In genomic region chr7:103988468-103989199, GRCh38 we compare ENCODE assay signal across 8 cellular contexts. TPM values are rescaled to one million over a fixed set of nuclear protein-coding genes. Genes with fewer than 3 reads are reported as not detected.
DNase-seq lines count a peak whose midpoint lies in the region; ATAC-seq and TF ChIP-seq lines count a peak whose summit lies in the region.

No MANE protein-coding gene starts in this region.

- H3K4me1 Mint-ChIP-seq in activated naive CD4-positive, alpha-beta T cell treated with anti-CD3 and anti-CD28 coated beads, Interleukin-2, amount 50 U/mL, for 24 hours, result peaks cover 7% of the 10 kb centered on the region
- H3K4me1 Mint-ChIP-seq in activated naive CD4-positive, alpha-beta T cell treated with anti-CD3 and anti-CD28 coated beads for 36 hours (ENCODE audit: low read depth), result peaks cover 10% of the 10 kb centered on the region
- peaks cover 6% of the 10 kb centered on the region for H3K4me1 Mint-ChIP-seq in activated T-helper 2 cell treated with anti-CD3 and anti-CD28 coated beads, Interferon-gamma antibody, Interleukin-2, Interleukin-4, amounts not matched to agents 10 μg/mL and 5 μg/mL and 100 μg/mL, durations not matched to agents 14 hours and 24 hours and 36 hours (ENCODE audit: low read depth)

- H3K36me3 ChIP-seq in tibial artery (no peaks in the 10 kb centered on the region), ascending aorta (no peaks in the 10 kb centered on the region)

- peaks cover 38% of the 10 kb centered on the region for H3K27me3 Mint-ChIP-seq in activated naive CD4-positive, alpha-beta T cell treated with anti-CD3 and anti-CD28 coated beads, Interleukin-2, amount 50 U/mL, for 24 hours
- H3K27me3 Mint-ChIP-seq in activated naive CD4-positive, alpha-beta T cell treated with anti-CD3 and anti-CD28 coated beads for 36 hours (ENCODE audit: low read depth), result peaks cover 31% of the 10 kb centered on the region
- H3K27me3 Mint-ChIP-seq in activated T-helper 2 cell treated with anti-CD3 and anti-CD28 coated beads, Interferon-gamma antibody, Interleukin-2, Interleukin-4, amounts not matched to agents 10 μg/mL and 5 μg/mL and 100 μg/mL, durations not matched to agents 14 hours and 24 hours and 36 hours (ENCODE audit: low read depth), result peaks cover 59% of the 10 kb centered on the region

- POLR2A ChIA-PET in HEK293T (lab: Yijun Ruan, JAX), result no interaction called here

- DNase-seq in activated naive CD4-positive, alpha-beta T cell treated with anti-CD3 and anti-CD28 coated beads for 36 hours, result no peak
- no peak for DNase-seq in activated T-helper 2 cell treated with anti-CD3 and anti-CD28 coated beads, Interferon-gamma antibody, Interleukin-2, Interleukin-4, amounts not matched to agents 10 μg/mL and 5 μg/mL and 100 μg/mL, durations not matched to agents 14 hours and 24 hours and 36 hours (ENCODE audit: low spot score)
- peak; percentile 8 for DNase-seq in kidney tubule cell (ENCODE audit: low spot score)
- no peak for DNase-seq in tibial artery
- no peak for DNase-seq in HEK293T (ENCODE audit: extremely low spot score)
- no peak for DNase-seq in ascending aorta (ENCODE audit: low spot score in 2 of 2)

- H3K27ac ChIP-seq in tibial artery (no peak overlapping the region), ascending aorta (no peak overlapping the region)

- TF ChIP-seq CTCF in tibial artery (IDR thresholded peaks at IDR 0.05) (no peak), ascending aorta (IDR thresholded peaks at IDR 0.05) (no peak)

- H3K9me3 Mint-ChIP-seq in activated naive CD4-positive, alpha-beta T cell treated with anti-CD3 and anti-CD28 coated beads, Interleukin-2, amount 50 U/mL, for 24 hours, result no peaks in the 10 kb centered on the region
- H3K9me3 Mint-ChIP-seq in activated naive CD4-positive, alpha-beta T cell treated with anti-CD3 and anti-CD28 coated beads for 36 hours, result no peaks in the 10 kb centered on the region
- H3K9me3 Mint-ChIP-seq in activated T-helper 2 cell treated with anti-CD3 and anti-CD28 coated beads, Interferon-gamma antibody, Interleukin-2, Interleukin-4, amounts not matched to agents 10 μg/mL and 5 μg/mL and 100 μg/mL, durations not matched to agents 14 hours and 24 hours and 36 hours, result no peaks in the 10 kb centered on the region

- peak overlapping the region; percentile 47 for H3K4me3 Mint-ChIP-seq in activated naive CD4-positive, alpha-beta T cell treated with anti-CD3 and anti-CD28 coated beads, Interleukin-2, amount 50 U/mL, for 24 hours
- H3K4me3 Mint-ChIP-seq in activated naive CD4-positive, alpha-beta T cell treated with anti-CD3 and anti-CD28 coated beads for 36 hours, result no peak overlapping the region
- peak overlapping the region; percentile 8 for H3K4me3 Mint-ChIP-seq in activated T-helper 2 cell treated with anti-CD3 and anti-CD28 coated beads, Interferon-gamma antibody, Interleukin-2, Interleukin-4, amounts not matched to agents 10 μg/mL and 5 μg/mL and 100 μg/mL, durations not matched to agents 14 hours and 24 hours and 36 hours (ENCODE audit: low read depth)

- H3K9me3 ChIP-seq in tibial artery (no peaks in the 10 kb centered on the region), ascending aorta (no peaks in the 10 kb centered on the region)

- H3K4me1 ChIP-seq in tibial artery (peaks cover 0 to 21% (median 16%) of the 10 kb centered on the region in 4 donors), ascending aorta (peaks cover 0 to 4% of the 10 kb centered on the region in 2 donors)

- no peaks in the 10 kb centered on the region for H3K36me3 Mint-ChIP-seq in activated naive CD4-positive, alpha-beta T cell treated with anti-CD3 and anti-CD28 coated beads, Interleukin-2, amount 50 U/mL, for 24 hours
- no peaks in the 10 kb centered on the region for H3K36me3 Mint-ChIP-seq in activated naive CD4-positive, alpha-beta T cell treated with anti-CD3 and anti-CD28 coated beads for 36 hours (ENCODE audit: low read depth)
- H3K36me3 Mint-ChIP-seq in activated T-helper 2 cell treated with anti-CD3 and anti-CD28 coated beads, Interferon-gamma antibody, Interleukin-2, Interleukin-4, amounts not matched to agents 10 μg/mL and 5 μg/mL and 100 μg/mL, durations not matched to agents 14 hours and 24 hours and 36 hours (ENCODE audit: low read depth), result no peaks in the 10 kb centered on the region

- ATAC-seq in HG02623 (IDR thresholded peaks at IDR 0.05; ENCODE audit: unreplicated experiment), result no peak

- intact Hi-C loops in activated naive CD4-positive, alpha-beta T cell treated with anti-CD3 and anti-CD28 coated beads for 36 hours (cut with micrococcal nuclease), result no loop called here
- intact Hi-C loops in activated T-helper 2 cell treated with anti-CD3 and anti-CD28 coated beads, Interferon-gamma antibody, Interleukin-2, Interleukin-4, amounts not matched to agents 10 μg/mL and 5 μg/mL and 100 μg/mL, durations not matched to agents 14 hours and 24 hours and 36 hours (cut with micrococcal nuclease), result loop anchor here (5.0 kb wide), 1 partner anchor 541 kb away; the partner anchor contains the start of gene SLC26A5
- intact Hi-C loops in tibial artery (cut with DNase I; ENCODE audit: low total_unique reads) (no loop called here), ascending aorta (cut with DNase I) (no loop called here)

- no peak overlapping the region for H3K27ac Mint-ChIP-seq in activated naive CD4-positive, alpha-beta T cell treated with anti-CD3 and anti-CD28 coated beads, Interleukin-2, amount 50 U/mL, for 24 hours
- H3K27ac Mint-ChIP-seq in activated naive CD4-positive, alpha-beta T cell treated with anti-CD3 and anti-CD28 coated beads for 36 hours, result no peak overlapping the region
- no peak overlapping the region for H3K27ac Mint-ChIP-seq in activated T-helper 2 cell treated with anti-CD3 and anti-CD28 coated beads, Interferon-gamma antibody, Interleukin-2, Interleukin-4, amounts not matched to agents 10 μg/mL and 5 μg/mL and 100 μg/mL, durations not matched to agents 14 hours and 24 hours and 36 hours

- peaks cover 0 to 40% of the 10 kb centered on the region in 2 donors for H3K27me3 ChIP-seq in tibial artery
- H3K27me3 ChIP-seq in ascending aorta, result no peaks in the 10 kb centered on the region

- H3K4me3 ChIP-seq in tibial artery (peak overlapping the region; percentile 44 to 48), ascending aorta (peak overlapping the region in 1 of 2 donors; percentile 63)

- CTCF ChIA-PET in activated naive CD4-positive, alpha-beta T cell treated with anti-CD3 and anti-CD28 coated beads for 36 hours (lab: Charles Lee), result no interaction called here
- CTCF ChIA-PET in HEK293T (lab: Yijun Ruan, JAX), result no interaction called here

TF ChIP-seq in HEK293T, 16 proteins besides CTCF, POLR2A, EP300 and RAD21:
- TF ChIP-seq TARDBP (IDR thresholded peaks at IDR 0.05) (no peak), SUZ12 (IDR thresholded peaks at IDR 0.05) (no peak), FOXK2 (IDR thresholded peaks at IDR 0.05) (no peak), FOXA1 (IDR thresholded peaks at IDR 0.05) (no peak)

RNA-seq across cellular contexts. Expression of gene RELN, which starts 0.8 kb away (rescaled TPM):
- not detected for total RNA-seq in activated naive CD4-positive, alpha-beta T cell treated with anti-CD3 and anti-CD28 coated beads for 36 hours
- not detected in 2 replicates for total RNA-seq in activated T-helper 2 cell treated with anti-CD3 and anti-CD28 coated beads, Interferon-gamma antibody, Interleukin-2, Interleukin-4, amounts not matched to agents 10 μg/mL and 5 μg/mL and 100 μg/mL, durations not matched to agents 14 hours and 24 hours and 36 hours
- 0.11 TPM for total RNA-seq in ascending aorta
